In the genomic region with DNA sequence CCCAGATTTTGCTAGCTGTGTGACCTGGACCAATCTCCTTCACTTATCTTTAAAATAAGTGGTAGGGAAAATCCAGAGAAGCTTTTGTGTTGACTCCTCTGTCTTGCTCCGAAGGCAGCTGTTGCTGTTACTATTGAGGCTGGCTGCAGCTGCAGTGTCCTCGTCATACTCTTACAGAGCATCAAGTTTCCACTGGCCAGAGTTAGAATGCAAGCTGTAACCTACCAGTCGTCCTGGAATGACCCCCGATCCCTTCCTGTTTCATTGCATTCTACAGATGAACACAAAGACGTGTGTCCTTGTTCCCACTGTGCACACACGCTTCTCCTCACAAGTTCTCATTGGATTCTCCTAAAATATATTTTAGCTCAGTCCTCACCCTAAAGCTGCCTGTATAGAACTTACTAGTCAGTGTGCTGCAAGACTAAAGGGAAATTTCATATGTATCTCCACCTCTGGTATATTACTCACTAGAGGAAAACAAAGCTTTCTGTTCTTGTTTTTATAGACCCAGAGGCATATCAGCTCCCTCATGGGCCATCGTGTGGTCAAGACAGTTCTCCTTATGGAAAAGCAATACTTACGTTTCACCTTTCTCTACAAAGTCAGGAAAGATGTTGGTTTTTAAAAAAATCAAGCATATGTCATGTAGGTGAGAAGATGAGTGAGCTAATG, we compare ENCODE assay signal across 16 cellular contexts.
DNase-seq lines count a peak whose midpoint lies in the region; ATAC-seq, FAIRE-seq and TF ChIP-seq lines count a peak whose summit lies in the region.
"Had no signal": no experiment of that assay in that cellular context is flagged by ENCODE, and none has a peak within 500 bp of the region (broad histone marks: within the 10 kb centered on the region; RNA-seq: fewer than 3 reads in every experiment).

No MANE protein-coding gene starts in this region.

- peak overlapping the region; percentile 83 for H4K5ac ChIP-seq in IMR-90 (ENCODE audit: low read depth, low read length)

- H3K4me2 ChIP-seq in IMR-90 (ENCODE audit: low read depth, low read length) (peak overlapping the region; percentile 26; the same call in 1 of the 2 replicates), astrocyte (ENCODE audit: low read length) (no peak overlapping the region)
- H3K4me2 ChIP-seq: KMS-11 had no signal

- TF ChIP-seq CTCF in IMR-90 (conservative IDR thresholded peaks at IDR 0.05; ENCODE audit: low read depth, low read length) (no peak), astrocyte (IDR thresholded peaks at IDR 0.05; ENCODE audit: insufficient read depth, low read depth, low read length) (no peak)

- H2BK20ac ChIP-seq in IMR-90 (ENCODE audit: low read depth, low read length) = peak overlapping the region; percentile 63

- in situ Hi-C loops in IMR-90 (cut with MboI; ENCODE audit: low sequenced_read_pairs) = no loop called here

- intact Hi-C loops in IMR-90 (cut with micrococcal nuclease) = loop anchor here (1.0 to 2.0 kb wide), 4 partner anchors 81 to 345 kb away; no protein-coding TSS in a partner anchor
- intact Hi-C loops in right cardiac atrium (cut with DNase I) = no loop called here

- H3K4ac ChIP-seq in IMR-90 (ENCODE audit: low read depth, low read length) = 0 out of 2 replicates have a peak overlapping the region, but pooled peaks have one; percentile 31

- no peak overlapping the region for H2AK9ac ChIP-seq in IMR-90 (replicated peaks; ENCODE audit: low read depth, low read length, poor library complexity)

- peaks cover 11% of the 10 kb centered on the region for H3K4me1 Mint-ChIP-seq in astrocyte (ENCODE audit: low read depth, unreplicated experiment)
- H3K4me1 Mint-ChIP-seq: activated CD4-positive, alpha-beta T cell treated with anti-CD3 and anti-CD28 coated beads, Interleukin-2, amount 10 ng/mL, durations not matched to agents 24 days and 14 days; CD4-positive, alpha-beta memory T cell had no signal

- peaks cover 4% of the 10 kb centered on the region; the same call in 1 of the 2 replicates for H3K4me1 ChIP-seq in IMR-90 (ENCODE audit: control insufficient read depth, insufficient read depth, low read length)
- no peaks in the 10 kb centered on the region for H3K4me1 ChIP-seq in astrocyte (ENCODE audit: insufficient read depth, low read length)
- no peaks in the 10 kb centered on the region for H3K4me1 ChIP-seq in right cardiac atrium (ENCODE audit: control insufficient read depth, insufficient read depth, low read length)
- H3K4me1 ChIP-seq: ascending aorta had no signal

- peak overlapping the region; percentile 67 for H2BK120ac ChIP-seq in IMR-90 (ENCODE audit: low read depth, low read length)

- no peaks in the 10 kb centered on the region for H3K27me3 Mint-ChIP-seq in astrocyte (ENCODE audit: low read depth, unreplicated experiment)
- H3K27me3 Mint-ChIP-seq: activated CD4-positive, alpha-beta T cell treated with anti-CD3 and anti-CD28 coated beads, Interleukin-2, amount 10 ng/mL, durations not matched to agents 24 days and 14 days; CD4-positive, alpha-beta memory T cell; progenitor cell of endocrine pancreas had no signal

- H4K8ac ChIP-seq in IMR-90 (ENCODE audit: low read depth in 2 of 2, low read length in 2 of 2) = peak overlapping the region; percentile 25 to 55; a peak in 3 of 4 replicates

- H3K27me3 ChIP-seq in IMR-90 (ENCODE audit: control insufficient read depth, insufficient read depth, low read length) (no peaks in the 10 kb centered on the region), astrocyte (ENCODE audit: insufficient read depth, low read length) (no peaks in the 10 kb centered on the region), right cardiac atrium (ENCODE audit: control insufficient read depth, insufficient read depth) (no peaks in the 10 kb centered on the region)
- H3K27me3 ChIP-seq: ascending aorta had no signal

- dilution Hi-C loops in IMR-90 (cut with HindIII; ENCODE audit: low sequenced_read_pairs, unreplicated experiment) = no loop called here

- H3K79me1 ChIP-seq in IMR-90 (ENCODE audit: low read depth in 1 of 2, low read length in 2 of 2) = no peaks in the 10 kb centered on the region

- H3K4me3 Mint-ChIP-seq in astrocyte (ENCODE audit: unreplicated experiment) = no peak overlapping the region
- H3K4me3 Mint-ChIP-seq: activated CD4-positive, alpha-beta T cell treated with anti-CD3 and anti-CD28 coated beads, Interleukin-2, amount 10 ng/mL, durations not matched to agents 24 days and 14 days; activated T-cell treated with anti-CD3 and anti-CD28 coated beads, Interleukin-2, amount 50 U/mL, for 72 hours; CD4-positive, alpha-beta memory T cell had no signal

- no peak overlapping the region for H2AK5ac ChIP-seq in IMR-90 (ENCODE audit: low read depth, low read length)

- H3K4me3 ChIP-seq in IMR-90 (ENCODE audit: insufficient read depth, low read depth, low read length) = no peak overlapping the region
- no peak overlapping the region for H3K4me3 ChIP-seq in astrocyte (ENCODE audit: insufficient read depth, low read depth, low read length)
- H3K4me3 ChIP-seq in right cardiac atrium (ENCODE audit: low read length) = no peak overlapping the region
- no peak overlapping the region for H3K4me3 ChIP-seq in skeletal muscle cell (ENCODE audit: low read depth, low read length)
- H3K4me3 ChIP-seq: ascending aorta had no signal

- no peak overlapping the region for H3K27ac Mint-ChIP-seq in astrocyte (ENCODE audit: unreplicated experiment)
- H3K27ac Mint-ChIP-seq: activated CD4-positive, alpha-beta T cell treated with anti-CD3 and anti-CD28 coated beads, Interleukin-2, amount 10 ng/mL, durations not matched to agents 24 days and 14 days; activated T-cell treated with anti-CD3 and anti-CD28 coated beads, Interleukin-2, amount 50 U/mL, for 72 hours; CD4-positive, alpha-beta memory T cell; progenitor cell of endocrine pancreas had no signal

- no peaks in the 10 kb centered on the region for H3K36me3 Mint-ChIP-seq in astrocyte (ENCODE audit: low read depth, unreplicated experiment)
- H3K36me3 Mint-ChIP-seq: CD4-positive, alpha-beta memory T cell had no signal

- H2AFZ ChIP-seq in IMR-90 (replicated peaks; ENCODE audit: low read length, poor library complexity) (no peak overlapping the region), astrocyte (ENCODE audit: low read depth, low read length) (peak overlapping the region; percentile 37)

- no peaks in the 10 kb centered on the region for H4K20me1 ChIP-seq in IMR-90 (ENCODE audit: insufficient read depth, low read length)
- no peaks in the 10 kb centered on the region for H4K20me1 ChIP-seq in astrocyte (ENCODE audit: insufficient read depth, low read length)

- H3K9ac ChIP-seq in IMR-90 (ENCODE audit: low read depth, low read length) (no peak overlapping the region), astrocyte (ENCODE audit: low read length) (no peak overlapping the region)
- H3K9ac ChIP-seq: KMS-11 had no signal

- no peaks in the 10 kb centered on the region for H3K9me1 ChIP-seq in IMR-90 (ENCODE audit: insufficient read depth, low read length)

- peak; percentile 83 for ATAC-seq in IMR-90 (ENCODE audit: low read depth)
- ATAC-seq in right cardiac atrium = peak; percentile 66 to 67
- no peak for ATAC-seq in GM18873 (IDR thresholded peaks at IDR 0.05; ENCODE audit: low FRiP score, unreplicated experiment)
- ATAC-seq: activated T-cell treated with anti-CD3 and anti-CD28 coated beads, Interleukin-2, amount 50 U/mL, for 72 hours had no signal

- H4K91ac ChIP-seq in IMR-90 (ENCODE audit: insufficient read depth, low read depth, low read length) = 0 out of 2 replicates have a peak overlapping the region, but pooled peaks have one; percentile 2

- no peak overlapping the region; the same call in 2 of the 3 replicates for H2BK15ac ChIP-seq in IMR-90 (ENCODE audit: low read depth, low read length)

- no peak for TF ChIP-seq POLR2A in IMR-90 (IDR thresholded peaks at IDR 0.05; ENCODE audit: low read depth, low read length)

- no TSS peak for BruUV-seq in IMR-90 (replicated peaks; lab: Mats Ljungman, UMichigan)

- TF ChIP-seq RAD21 in IMR-90 (IDR thresholded peaks at IDR 0.05; ENCODE audit: low read length) = no peak

- no peak overlapping the region; the same call in 1 of the 2 replicates for H3K14ac ChIP-seq in IMR-90 (replicated peaks; ENCODE audit: low read depth, low read length)

- H3K27ac ChIP-seq in IMR-90 (ENCODE audit: insufficient read depth, low read length) = peak overlapping the region; percentile 51; the same call in 1 of the 2 replicates
- no peak overlapping the region for H3K27ac ChIP-seq in astrocyte (ENCODE audit: low read depth, low read length)
- no peak overlapping the region for H3K27ac ChIP-seq in right cardiac atrium (ENCODE audit: low read length)
- H3K27ac ChIP-seq: ascending aorta, KMS-11 had no signal

- H3K36me3 ChIP-seq in IMR-90 (ENCODE audit: control insufficient read depth, insufficient read depth, low read length) (no peaks in the 10 kb centered on the region), astrocyte (ENCODE audit: insufficient read depth, low read length) (no peaks in the 10 kb centered on the region)
- H3K36me3 ChIP-seq: ascending aorta had no signal

- POLR2A ChIA-PET in IMR-90 (lab: Charles Lee; ENCODE audit: unreplicated experiment) = no interaction called here

- no peaks in the 10 kb centered on the region for H3K79me2 ChIP-seq in astrocyte (ENCODE audit: insufficient read depth, low read length)

- H3K23ac ChIP-seq in IMR-90 (ENCODE audit: low read depth, low read length) = no peak overlapping the region; the same call in 1 of the 2 replicates

- H3K9me3 ChIP-seq in IMR-90 (ENCODE audit: control insufficient read depth, insufficient read depth, low read length) (no peaks in the 10 kb centered on the region), astrocyte (ENCODE audit: insufficient read depth, low read depth, low read length) (no peaks in the 10 kb centered on the region), right cardiac atrium (ENCODE audit: control insufficient read depth, low read length) (no peaks in the 10 kb centered on the region)
- H3K9me3 ChIP-seq: ascending aorta had no signal

- no peaks in the 10 kb centered on the region for H3K9me3 Mint-ChIP-seq in astrocyte (ENCODE audit: unreplicated experiment)
- H3K9me3 Mint-ChIP-seq: activated CD4-positive, alpha-beta T cell treated with anti-CD3 and anti-CD28 coated beads, Interleukin-2, amount 10 ng/mL, durations not matched to agents 24 days and 14 days; activated T-cell treated with anti-CD3 and anti-CD28 coated beads, Interleukin-2, amount 50 U/mL, for 72 hours had no signal

- FAIRE-seq in astrocyte (lab: Jason Lieb, UNC) = no peak

- peak overlapping the region; percentile 95 for H2BK5ac ChIP-seq in IMR-90 (ENCODE audit: low read depth, low read length, poor library complexity, severe bottlenecking)

- CTCF ChIA-PET in IMR-90 (lab: Yijun Ruan, JAX) = no interaction called here

- DNase-seq in IMR-90 = peak; percentile 90
- DNase-seq in astrocyte (ENCODE audit: low read depth) = peak; percentile 26
- peak; percentile 14 to 43 (median 39) for DNase-seq in right cardiac atrium
- peak; percentile 80 for DNase-seq in skeletal muscle cell (ENCODE audit: low read depth)
- no peak for DNase-seq in NCI-H524 treated with DMSO at 0.1 percent for 48 hours (lab: John Stamatoyannopoulos, UW)
- DNase-seq in 8988T = no peak
- DNase-seq: activated CD4-positive, alpha-beta T cell treated with anti-CD3 and anti-CD28 coated beads, Interleukin-2, amount 10 ng/mL, durations not matched to agents 24 days and 14 days; activated T-cell treated with anti-CD3 and anti-CD28 coated beads, Interleukin-2, amount 50 U/mL, for 72 hours; CD4-positive, alpha-beta memory T cell; effector memory CD4-positive, alpha-beta T cell; mesendoderm; NCI-H2081 treated with DMSO at 0.1 percent for 48 hours had no signal

- WGBS in IMR-90 (ENCODE audit: extremely low coverage in 2 of 2, insufficient read length in 1 of 2), 2 experiments = 43% methylated on average over 2 of the region's 8 CpGs; no CpG with 5 or more reads in 1 of the 2 experiments
- 31% methylated on average over 8 of the region's 8 CpGs for WGBS in right cardiac atrium

- peak overlapping the region; percentile 94 for H3K18ac ChIP-seq in IMR-90 (ENCODE audit: low read depth, low read length)

- no peak overlapping the region; the same call in 1 of the 2 replicates for H3K56ac ChIP-seq in IMR-90 (ENCODE audit: extremely low read depth, insufficient read depth, low read length)

Comparison
In these comparisons a context has a peak if more than half of its experiments do, and no peak if none do; other contexts are left out.
1. DNase-seq: peak in IMR-90 (single experiment), astrocyte (single experiment), right cardiac atrium (3 of 3) and skeletal muscle cell (single experiment); none in NCI-H524 treated with DMSO at 0.1 percent for 48 hours (single experiment) and 8988T (single experiment).